12 cellular contexts compared by ENCODE assay signal in genomic region chr15:73239564-73240208, GRCh38.
DNase-seq lines count a peak whose midpoint lies in the region; ATAC-seq, FAIRE-seq and TF ChIP-seq lines count a peak whose summit lies in the region.
"Had no signal": no experiment of that assay in that cellular context is flagged by ENCODE, and none has a peak within 500 bp of the region (broad histone marks: within the 10 kb centered on the region; RNA-seq: fewer than 3 reads in every experiment).

No MANE protein-coding gene starts in this region.

- in situ Hi-C loops in K562 (cut with MboI), result no loop called here

- no peaks in the 10 kb centered on the region for H3K9me3 ChIP-seq in K562 (replicated peaks; ENCODE audit: control insufficient read depth, insufficient read depth, low read depth, low read length)
- H3K9me3 ChIP-seq in mucosa of descending colon, result no peaks in the 10 kb centered on the region
- H3K9me3 ChIP-seq in esophagus muscularis mucosa, result no peaks in the 10 kb centered on the region

- H3K4me1 ChIP-seq in K562 (replicated peaks in 1 of 2; ENCODE audit: control insufficient read depth in 2 of 2, insufficient read depth in 2 of 2, low read length in 2 of 2) (no peaks in the 10 kb centered on the region), mucosa of descending colon (ENCODE audit: low read depth) (no peaks in the 10 kb centered on the region), esophagus muscularis mucosa (peaks cover 0 to 15% (median 11%) of the 10 kb centered on the region in 4 donors)

- TF ChIP-seq CTCF in GM10248 (IDR thresholded peaks at IDR 0.05; ENCODE audit: control extremely low read depth, extremely low read depth, low read depth, missing control alignments) (peak; percentile 2), K562 (IDR thresholded peaks at IDR 0.05 in 2 of 3, conservative IDR thresholded peaks at IDR 0.05 in 1 of 3; ENCODE audit: insufficient read depth in 2 of 3, low read depth in 1 of 3, low read length in 3 of 3) (peak; percentile 23 to 45 (median 41); a peak in 4 of 6 replicates), mucosa of descending colon (IDR thresholded peaks at IDR 0.05) (no peak), esophagus muscularis mucosa (IDR thresholded peaks at IDR 0.05) (no peak)

- FAIRE-seq in K562 (lab: Jason Lieb, UNC), result no peak

- POLR2A ChIA-PET in GM10248 (lab: Yijun Ruan, JAX) (no interaction called here), K562 (lab: Yijun Ruan, JAX) (no interaction called here)

- no peak overlapping the region for H2AFZ ChIP-seq in K562 (ENCODE audit: low read depth, low read length)

- H3K27ac ChIP-seq in K562 (ENCODE audit: extremely low read depth, low read depth, low read length), result no peak overlapping the region
- H3K27ac ChIP-seq in esophagus muscularis mucosa (replicated peaks in 1 of 4), result no peak overlapping the region

- DNase-seq in GM10248 (ENCODE audit: extremely low spot score) (no peak), M059J (ENCODE audit: low read depth) (peak; percentile 11), K562 (ENCODE audit: extremely low read depth in 1 of 4, low spot score in 3 of 4) (no peak), mucosa of descending colon (no peak), esophagus muscularis mucosa (ENCODE audit: extremely low spot score) (no peak), AG20443 (ENCODE audit: low spot score) (no peak), islet precursor cell (no peak)
- DNase-seq: activated CD8-positive, alpha-beta T cell treated with anti-CD3 and anti-CD28 coated beads, Interleukin-2, amount 10 ng/mL, durations not matched to agents 7 days and 5 days; amniotic stem cell; GDM1; Right ventricle myocardium superior had no signal

- under 1% methylated on average over 10 of the region's 10 CpGs for WGBS in K562 (ENCODE audit: insufficient coverage, low coverage, missing lambda C conversion rate)
- 82% methylated on average over 8 of the region's 10 CpGs for WGBS in esophagus muscularis mucosa

- H3K4me2 ChIP-seq in K562 (ENCODE audit: insufficient read depth, low read length), result no peak overlapping the region

- no peak overlapping the region for H3K9ac ChIP-seq in K562 (ENCODE audit: insufficient read depth in 1 of 2, low read depth in 2 of 2, low read length in 2 of 2)

- TF ChIP-seq EP300 in K562 (IDR thresholded peaks at IDR 0.05; ENCODE audit: low read length) (no peak), esophagus muscularis mucosa (IDR thresholded peaks at IDR 0.05) (no peak)

- ATAC-seq in K562 (0 out of 3 replicates have a peak, but pooled peaks have one; percentile 50), mucosa of descending colon (peak; percentile 42), GM18870 (IDR thresholded peaks at IDR 0.05; ENCODE audit: unreplicated experiment) (no peak)
- ATAC-seq: activated CD8-positive, alpha-beta T cell treated with anti-CD3 and anti-CD28 coated beads, Interleukin-2, amount 10 ng/mL, durations not matched to agents 7 days and 5 days had no signal

- peak; percentile 11 to 58; a peak in 2 of 4 replicates for TF ChIP-seq RAD21 in K562 (CRISPR knock-in tag; conservative IDR thresholded peaks at IDR 0.05 in 1 of 2, IDR thresholded peaks at IDR 0.05 in 1 of 2)

- intact Hi-C loops in K562 (cut with micrococcal nuclease) (loop anchor here (2.0 to 10.0 kb wide), 2 partner anchors 455 to 465 kb away; partner anchors contain the start of gene ADPGK), mucosa of descending colon (cut with DNase I, micrococcal nuclease) (no loop called here), esophagus muscularis mucosa (cut with DNase I) (loop anchor here (2.0 kb wide), 1 partner anchor 33 kb away; no protein-coding TSS in a partner anchor)

- TF ChIP-seq POLR2A in K562 (conservative IDR thresholded peaks at IDR 0.05) (no peak), esophagus muscularis mucosa (IDR thresholded peaks at IDR 0.05; ENCODE audit: low read depth) (no peak)

- H3K9me1 ChIP-seq in K562 (ENCODE audit: control insufficient read depth, insufficient read depth, low read length), result no peaks in the 10 kb centered on the region

- no peaks in the 10 kb centered on the region for H4K20me1 ChIP-seq in K562 (replicated peaks; ENCODE audit: control insufficient read depth, insufficient read depth, low read length)

- CTCF ChIA-PET in GM10248 (lab: Yijun Ruan, JAX), result interaction anchor here (0.9 to 8.6 kb wide), 6 partner anchors 10 to 396 kb away, joined by 3 to 140 read pairs (median 10); no protein-coding TSS in a partner anchor
- CTCF ChIA-PET in K562 (lab: Yijun Ruan, JAX; ENCODE audit: low intra/inter-chr PET ratio), result interaction anchor here (2.1 to 3.0 kb wide), 2 partner anchors 33 to 461 kb away, joined by 6 to 22 read pairs; no protein-coding TSS in a partner anchor

- 0 out of 5 replicates have a peak, but pooled peaks cover 0 to 4% of the 10 kb centered on the region in 2 experiments for H3K27me3 ChIP-seq in K562 (ENCODE audit: control insufficient read depth in 2 of 2, insufficient read depth in 2 of 2, low read length in 2 of 2)
- H3K27me3 ChIP-seq in esophagus muscularis mucosa, result no peaks in the 10 kb centered on the region

- no TSS peak for BruUV-seq in K562 (replicated peaks; lab: Mats Ljungman, UMichigan)

- no peaks in the 10 kb centered on the region for H3K79me2 ChIP-seq in K562 (ENCODE audit: control insufficient read depth, insufficient read depth, low read length)

- no peaks in the 10 kb centered on the region for H3K36me3 ChIP-seq in K562 (ENCODE audit: control insufficient read depth, insufficient read depth, low read length)
- H3K36me3 ChIP-seq in mucosa of descending colon (ENCODE audit: low read depth), result no peaks in the 10 kb centered on the region
- H3K36me3 ChIP-seq in esophagus muscularis mucosa, result peaks cover 0 to 27% (median 10%) of the 10 kb centered on the region in 4 donors

- H3K4me3 ChIP-seq in K562, result no peak overlapping the region
- no peak overlapping the region for H3K4me3 ChIP-seq in mucosa of descending colon
- H3K4me3 ChIP-seq in esophagus muscularis mucosa, result no peak overlapping the region

TF ChIP-seq in K562, 482 proteins besides CTCF, POLR2A, EP300 and RAD21:
- TF ChIP-seq HNRNPLL (IDR thresholded peaks at IDR 0.05; ENCODE audit: low read depth, low read length, poor library complexity, severe bottlenecking) (no peak), CBFA2T2 (conservative IDR thresholded peaks at IDR 0.05) (0 out of 2 replicates have a peak, but pooled peaks have one; percentile 4), SMARCA4 (IDR thresholded peaks at IDR 0.05) (no peak), TFE3 (CRISPR knock-in tag; IDR thresholded peaks at IDR 0.05) (peak; percentile 89), HSF4 (CRISPR knock-in tag; IDR thresholded peaks at IDR 0.05; ENCODE audit: borderline replicate concordance) (no peak), SIN3A (IDR thresholded peaks at IDR 0.05; ENCODE audit: borderline replicate concordance in 2 of 2, control insufficient read depth in 1 of 2, low read depth in 2 of 2, low read length in 2 of 2) (no peak), TOE1 (IDR thresholded peaks at IDR 0.05; ENCODE audit: borderline replicate concordance) (peak; percentile 59; the same call in 1 of the 2 replicates), TOE1 (CRISPR knock-in tag; IDR thresholded peaks at IDR 0.05; ENCODE audit: borderline replicate concordance, low read depth) (no peak), RAD51 (IDR thresholded peaks at IDR 0.05; ENCODE audit: borderline replicate concordance, low read depth) (0 out of 2 replicates have a peak, but pooled peaks have one; percentile 48), CEBPB (tag; IDR thresholded peaks at IDR 0.05) (peak; percentile 26; the same call in 1 of the 2 replicates), MED1 (CRISPR knock-in tag; IDR thresholded peaks at IDR 0.05; ENCODE audit: borderline replicate concordance) (no peak), CCAR2 (IDR thresholded peaks at IDR 0.05; ENCODE audit: low read depth, low read length) (no peak), MCM2 (IDR thresholded peaks at IDR 0.05; ENCODE audit: low read depth) (no peak)
- TF ChIP-seq, protein P1, sequence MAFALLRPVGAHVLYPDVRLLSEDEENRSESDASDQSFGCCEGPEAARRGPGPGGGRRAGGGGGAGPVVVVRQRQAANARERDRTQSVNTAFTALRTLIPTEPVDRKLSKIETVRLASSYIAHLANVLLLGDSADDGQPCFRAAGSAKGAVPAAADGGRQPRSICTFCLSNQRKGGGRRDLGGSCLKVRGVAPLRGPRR (CRISPR knock-in tag; IDR thresholded peaks at IDR 0.05), result no peak
- TF ChIP-seq, protein P2, sequence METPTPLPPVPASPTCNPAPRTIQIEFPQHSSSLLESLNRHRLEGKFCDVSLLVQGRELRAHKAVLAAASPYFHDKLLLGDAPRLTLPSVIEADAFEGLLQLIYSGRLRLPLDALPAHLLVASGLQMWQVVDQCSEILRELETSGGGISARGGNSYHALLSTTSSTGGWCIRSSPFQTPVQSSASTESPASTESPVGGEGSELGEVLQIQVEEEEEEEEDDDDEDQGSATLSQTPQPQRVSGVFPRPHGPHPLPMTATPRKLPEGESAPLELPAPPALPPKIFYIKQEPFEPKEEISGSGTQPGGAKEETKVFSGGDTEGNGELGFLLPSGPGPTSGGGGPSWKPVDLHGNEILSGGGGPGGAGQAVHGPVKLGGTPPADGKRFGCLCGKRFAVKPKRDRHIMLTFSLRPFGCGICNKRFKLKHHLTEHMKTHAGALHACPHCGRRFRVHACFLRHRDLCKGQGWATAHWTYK (CRISPR knock-in tag; IDR thresholded peaks at IDR 0.05), result no peak
- TF ChIP-seq, protein P3, sequence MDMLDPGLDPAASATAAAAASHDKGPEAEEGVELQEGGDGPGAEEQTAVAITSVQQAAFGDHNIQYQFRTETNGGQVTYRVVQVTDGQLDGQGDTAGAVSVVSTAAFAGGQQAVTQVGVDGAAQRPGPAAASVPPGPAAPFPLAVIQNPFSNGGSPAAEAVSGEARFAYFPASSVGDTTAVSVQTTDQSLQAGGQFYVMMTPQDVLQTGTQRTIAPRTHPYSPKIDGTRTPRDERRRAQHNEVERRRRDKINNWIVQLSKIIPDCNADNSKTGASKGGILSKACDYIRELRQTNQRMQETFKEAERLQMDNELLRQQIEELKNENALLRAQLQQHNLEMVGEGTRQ (CRISPR knock-in tag; IDR thresholded peaks at IDR 0.05), result peak; percentile 32; the same call in 1 of the 2 replicates

Comparison
In these comparisons a context has a peak if more than half of its experiments do, and no peak if none do; other contexts are left out.
1. CTCF ChIP-seq: peak in GM10248 (single experiment) and K562 (3 of 3); none in mucosa of descending colon (single experiment) and esophagus muscularis mucosa (0 of 3).
2. intact Hi-C loops: an anchor here in K562 (2.0 to 10.0 kb wide) and esophagus muscularis mucosa (2.0 kb wide); none called in mucosa of descending colon.